In genomic region chr1:157311730-157312269, GRCh38 we compare ENCODE assay signal across 17 cellular contexts.
"Had no signal": no experiment of that assay in that cellular context is flagged by ENCODE, and none has a peak within 500 bp of the region (broad histone marks: within the 10 kb centered on the region; RNA-seq: fewer than 3 reads in every experiment).

No MANE protein-coding gene starts in this region.

- FAIRE-seq: bronchial epithelial cell, frontal cortex had no signal

- H3K4me3 ChIP-seq: ascending aorta, spleen, thoracic aorta had no signal

- H3K9me3 ChIP-seq: thoracic aorta had no signal

- H3K4me1 ChIP-seq: ascending aorta, spleen had no signal

- H3K36me3 ChIP-seq: ascending aorta, spleen, thoracic aorta, WERI-Rb-1 had no signal

- H3K27me3 ChIP-seq: ascending aorta had no signal

- H3K27ac ChIP-seq: ascending aorta, spleen, thoracic aorta, WERI-Rb-1 had no signal

- DNase-seq: activated CD4-positive, alpha-beta T cell treated with anti-CD3 and anti-CD28 coated beads for 1 hour; activated effector memory CD4-positive, alpha-beta T cell treated with anti-CD3 and anti-CD28 coated beads, Interleukin-2, amount 50 U/mL, for 16 hours; activated naive CD4-positive, alpha-beta T cell treated with anti-CD3 and anti-CD28 coated beads, Interleukin-2, amount 50 U/mL, for 16 hours; activated T-cell treated with anti-CD3 and anti-CD28 coated beads, Interleukin-2, amount 50 U/mL, for 72 hours; cerebellar nuclear complex; effector CD4-positive, alpha-beta T cell; left ventricle myocardium superior; posterior cingulate gyrus; spleen; stimulated activated CD4-positive, alpha-beta T cell treated with anti-CD3 and anti-CD28 coated beads, Interleukin-4, amount 100 ng/mL, for 4 hours; T-helper 1 cell; T-helper 9 cell had no signal

- ATAC-seq: activated T-cell treated with anti-CD3 and anti-CD28 coated beads, Interleukin-2, amount 50 U/mL, for 72 hours; left ventricle myocardium superior had no signal
